Comparison of ENCODE assay signal across 8 cellular contexts in the genomic region with DNA sequence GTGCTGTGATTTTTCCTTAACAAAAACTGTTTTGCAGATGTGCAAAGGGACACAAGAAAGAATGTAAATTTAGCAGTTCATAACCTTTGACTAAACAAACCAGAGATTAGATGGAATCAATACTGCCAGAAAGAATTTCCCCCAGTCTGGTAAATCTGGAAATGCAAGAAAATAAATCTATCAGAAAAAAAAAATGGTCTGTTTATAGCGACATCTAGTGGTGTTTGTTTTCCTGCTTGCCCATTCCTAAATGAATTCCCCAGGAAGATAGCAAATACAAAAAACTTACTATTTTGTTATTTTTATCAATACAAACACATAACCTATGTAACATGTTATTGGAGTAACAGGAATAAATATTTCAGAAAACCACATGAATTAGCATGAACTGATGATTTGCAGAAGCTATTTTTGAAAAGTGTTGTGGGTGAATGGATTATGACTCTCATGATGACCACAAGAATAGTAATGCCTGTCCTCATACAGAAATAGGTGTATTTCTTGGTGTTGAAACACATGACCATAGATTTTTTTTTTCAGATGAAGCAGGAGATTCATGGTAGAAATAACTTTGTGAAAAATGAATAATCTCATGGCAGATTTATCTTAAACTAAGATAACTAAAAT.
DNase-seq lines count a peak whose midpoint lies in the region; ATAC-seq, FAIRE-seq and TF ChIP-seq lines count a peak whose summit lies in the region.

No MANE protein-coding gene starts in this region.

- intact Hi-C loops in pancreas (cut with DNase I), result no loop called here

- H3K79me1 ChIP-seq in H1 (ENCODE audit: low read depth, low read length), result no peaks in the 10 kb centered on the region

- no peak overlapping the region for H3K4ac ChIP-seq in H1 (replicated peaks; ENCODE audit: insufficient read length, low read depth, low read length)

- no peak overlapping the region for H2AFZ ChIP-seq in H1 (ENCODE audit: low read length)

- H3K4me2 ChIP-seq in H1 (ENCODE audit: insufficient read depth in 1 of 2, low read depth in 2 of 2, low read length in 2 of 2), result no peak overlapping the region

- no peak overlapping the region for H2BK12ac ChIP-seq in H1 (ENCODE audit: low read depth, low read length)

- no peak overlapping the region for H3K14ac ChIP-seq in H1 (ENCODE audit: insufficient read length)

- no peak overlapping the region for H4K5ac ChIP-seq in H1 (ENCODE audit: insufficient read length, low read depth, low read length)

- H3K23me2 ChIP-seq in H1 (ENCODE audit: low read depth, low read length), result no peaks in the 10 kb centered on the region; the same call in 1 of the 2 replicates

- CTCF ChIA-PET in H1 (lab: Charles Lee; ENCODE audit: partially characterized antibody), result interaction anchor here (0.7 to 1.4 kb wide), 7 partner anchors 9 to 1213 kb away, joined by 3 to 5 read pairs (median 3); no protein-coding TSS in a partner anchor

- H3K23ac ChIP-seq in H1 (ENCODE audit: insufficient read length), result no peak overlapping the region

- TF ChIP-seq CTCF in H1 (IDR thresholded peaks at IDR 0.05; ENCODE audit: control extremely low read depth in 1 of 3, insufficient read depth in 1 of 3, low read depth in 1 of 3, low read length in 3 of 3), result peak in 2 of 3 experiments; percentile 19 to 54; a peak in 2 of 4 replicates
- peak; percentile 17 to 65 (median 59) for TF ChIP-seq CTCF in pancreas (IDR thresholded peaks at IDR 0.05)

- H3K56ac ChIP-seq in H1 (replicated peaks; ENCODE audit: insufficient read length, low read depth, low read length), result no peak overlapping the region

- TF ChIP-seq POLR2A in H1 (IDR thresholded peaks at IDR 0.05; ENCODE audit: control extremely low read depth in 1 of 2, low read depth in 2 of 2, low read length in 2 of 2), result no peak

- no peaks in the 10 kb centered on the region for H3K36me3 ChIP-seq in H1 (ENCODE audit: control insufficient read depth in 2 of 4, insufficient read depth in 4 of 4, low read length in 3 of 4)
- no peaks in the 10 kb centered on the region for H3K36me3 ChIP-seq in pancreas

- ATAC-seq in pancreas, result peak in 2 of 4 donors; percentile 40 to 49
- ATAC-seq in HG03469 (IDR thresholded peaks at IDR 0.05; ENCODE audit: unreplicated experiment), result no peak
- ATAC-seq in GM18502 (IDR thresholded peaks at IDR 0.05; ENCODE audit: poor library complexity, unreplicated experiment), result no peak

- H3K27ac ChIP-seq in H1 (ENCODE audit: low read depth, low read length) (no peak overlapping the region), pancreas (no peak overlapping the region)

- no peaks in the 10 kb centered on the region for H3K9me3 ChIP-seq in H1 (ENCODE audit: insufficient read depth in 2 of 2, low read depth in 1 of 2, low read length in 1 of 2)
- no peaks in the 10 kb centered on the region for H3K9me3 ChIP-seq in pancreas

- no peak overlapping the region for H2BK15ac ChIP-seq in H1 (ENCODE audit: low read length)

- 0% methylated on average over 1 of the region's 1 CpG; no CpG with 5 or more reads in 1 of the 2 experiments for WGBS in H1 (ENCODE audit: extremely low coverage in 1 of 2, insufficient coverage in 1 of 2, insufficient read length in 1 of 2, insufficient replicate concordance in 2 of 2, low coverage in 1 of 2, low lambda C conversion rate in 2 of 2, missing lambda C conversion rate in 1 of 2), 2 experiments
- 0 to 2% methylated on average over 1 of the region's 1 CpG for WGBS in pancreas, 2 donors

- H4K8ac ChIP-seq in H1 (ENCODE audit: extremely low read depth, insufficient read depth, low read length), result no peak overlapping the region

- no peaks in the 10 kb centered on the region for H4K20me1 ChIP-seq in H1 (replicated peaks in 1 of 2; ENCODE audit: control insufficient read depth in 1 of 2, insufficient read depth in 2 of 2, low read length in 2 of 2)

- no peak overlapping the region for H3K18ac ChIP-seq in H1 (ENCODE audit: extremely low read depth, low read length)

- H3K27me3 ChIP-seq in H1 (replicated peaks in 1 of 4; ENCODE audit: control insufficient read depth in 3 of 4, extremely low read depth in 1 of 4, insufficient read depth in 3 of 4, low read length in 3 of 4) (peaks cover 0 to 1% (median 0%) of the 10 kb centered on the region in 4 experiments; a peak in 1 of 7 replicates), pancreas (no peaks in the 10 kb centered on the region)

- POLR2A ChIA-PET in H1 (lab: Charles Lee; ENCODE audit: partially characterized antibody), result no interaction called here

- no peak overlapping the region for H3K9ac ChIP-seq in H1 (replicated peaks in 1 of 4; ENCODE audit: extremely low read depth in 1 of 4, low read depth in 3 of 4, low read length in 3 of 4)

- peak; percentile 6 to 31 for DNase-seq in NCI-H2081 (lab: John Stamatoyannopoulos, UW)
- no peak for DNase-seq in NCI-H2081 treated with DMSO at 0.1 percent for 48 hours (lab: John Stamatoyannopoulos, UW)
- peak; percentile 15 for DNase-seq in NCI-H460 (ENCODE audit: extremely low read depth, low read depth)
- no peak for DNase-seq in H1 (ENCODE audit: low read depth in 1 of 2, low spot score in 2 of 2)
- DNase-seq in pancreas, result no peak
- DNase-seq in activated CD4-positive, alpha-beta T cell treated with anti-CD3 and anti-CD28 coated beads for 1 hour, result no peak

- peak in 1 of 2 experiments; percentile 60 for TF ChIP-seq RAD21 in H1 (IDR thresholded peaks at IDR 0.05 in 1 of 2, conservative IDR thresholded peaks at IDR 0.05 in 1 of 2; ENCODE audit: low read depth in 2 of 2, low read length in 2 of 2)

- no peak overlapping the region for H3K4me3 ChIP-seq in H1 (ENCODE audit: extremely low read depth in 1 of 4, insufficient read depth in 2 of 4, low read depth in 3 of 4, low read length in 4 of 4)
- H3K4me3 ChIP-seq in pancreas, result no peak overlapping the region

- no peak overlapping the region for H2BK20ac ChIP-seq in H1 (ENCODE audit: low read length)

- TF ChIP-seq EP300 in H1 (IDR thresholded peaks at IDR 0.05; ENCODE audit: borderline replicate concordance in 1 of 2, low read depth in 2 of 2, low read length in 2 of 2), result no peak

- no peak overlapping the region for H2BK120ac ChIP-seq in H1 (replicated peaks; ENCODE audit: low read depth, low read length)

- H4K91ac ChIP-seq in H1 (replicated peaks; ENCODE audit: insufficient read length, low read length), result no peak overlapping the region

- H2BK5ac ChIP-seq in H1 (ENCODE audit: low read depth, low read length), result no peak overlapping the region

- peaks cover 0 to 8% (median 5%) of the 10 kb centered on the region in 4 experiments; a peak in 3 of 7 replicates for H3K4me1 ChIP-seq in H1 (replicated peaks in 1 of 4; ENCODE audit: control insufficient read depth in 3 of 4, insufficient read depth in 4 of 4, low read length in 3 of 4)
- H3K4me1 ChIP-seq in pancreas, result no peaks in the 10 kb centered on the region

- H2AK5ac ChIP-seq in H1 (ENCODE audit: low read depth, low read length), result no peak overlapping the region

- H3K79me2 ChIP-seq in H1 (ENCODE audit: control insufficient read depth in 1 of 2, insufficient read depth in 2 of 2, low read length in 2 of 2), result no peaks in the 10 kb centered on the region

- no peak for FAIRE-seq in H1 (lab: Jason Lieb, UNC)
- peak; percentile 78 for FAIRE-seq in pancreas (lab: Jason Lieb, UNC)

TF ChIP-seq in H1, 55 proteins besides CTCF, POLR2A, EP300 and RAD21 (continues in another document):
- TF ChIP-seq KDM1A (IDR thresholded peaks at IDR 0.05; ENCODE audit: borderline replicate concordance, low read length) (no peak), GTF2F1 (IDR thresholded peaks at IDR 0.05; ENCODE audit: borderline replicate concordance, low read depth, low read length) (no peak)

Comparison
In these comparisons a context has a peak if more than half of its experiments do, and no peak if none do; other contexts are left out.
1. DNase-seq: peak in NCI-H2081 (2 of 2) and NCI-H460 (single experiment); none in NCI-H2081 treated with DMSO at 0.1 percent for 48 hours (single experiment), H1 (0 of 2), pancreas (0 of 6) and activated CD4-positive, alpha-beta T cell treated with anti-CD3 and anti-CD28 coated beads for 1 hour (single experiment).